In the genomic region with DNA sequence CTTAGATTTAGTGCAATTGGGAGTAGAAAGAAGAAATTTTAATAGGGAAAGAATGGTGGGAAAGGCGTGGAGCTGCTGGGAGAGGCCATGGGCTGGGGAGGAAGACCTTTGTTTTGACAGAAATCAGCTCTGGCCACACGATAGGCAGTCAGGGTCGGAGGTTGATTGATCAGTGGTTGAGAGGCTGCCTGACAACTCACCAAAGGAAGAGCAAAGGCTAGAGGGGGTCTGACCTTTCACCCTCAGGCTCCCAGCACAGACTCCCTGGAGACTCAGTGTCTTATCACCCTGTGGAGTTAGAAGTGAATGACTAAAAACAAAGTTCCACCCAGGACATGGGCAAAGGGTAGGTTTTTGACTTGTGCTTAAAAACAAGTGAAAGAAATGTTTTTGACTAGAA, we compare ENCODE assay signal across 1 cellular context.
TF ChIP-seq lines count a peak whose summit lies in the region.

No MANE protein-coding gene starts in this region.

TF ChIP-seq in GM23338, 12 proteins besides CTCF, POLR2A, EP300 and RAD21 (continued from another document):
- TF ChIP-seq, protein P1, sequence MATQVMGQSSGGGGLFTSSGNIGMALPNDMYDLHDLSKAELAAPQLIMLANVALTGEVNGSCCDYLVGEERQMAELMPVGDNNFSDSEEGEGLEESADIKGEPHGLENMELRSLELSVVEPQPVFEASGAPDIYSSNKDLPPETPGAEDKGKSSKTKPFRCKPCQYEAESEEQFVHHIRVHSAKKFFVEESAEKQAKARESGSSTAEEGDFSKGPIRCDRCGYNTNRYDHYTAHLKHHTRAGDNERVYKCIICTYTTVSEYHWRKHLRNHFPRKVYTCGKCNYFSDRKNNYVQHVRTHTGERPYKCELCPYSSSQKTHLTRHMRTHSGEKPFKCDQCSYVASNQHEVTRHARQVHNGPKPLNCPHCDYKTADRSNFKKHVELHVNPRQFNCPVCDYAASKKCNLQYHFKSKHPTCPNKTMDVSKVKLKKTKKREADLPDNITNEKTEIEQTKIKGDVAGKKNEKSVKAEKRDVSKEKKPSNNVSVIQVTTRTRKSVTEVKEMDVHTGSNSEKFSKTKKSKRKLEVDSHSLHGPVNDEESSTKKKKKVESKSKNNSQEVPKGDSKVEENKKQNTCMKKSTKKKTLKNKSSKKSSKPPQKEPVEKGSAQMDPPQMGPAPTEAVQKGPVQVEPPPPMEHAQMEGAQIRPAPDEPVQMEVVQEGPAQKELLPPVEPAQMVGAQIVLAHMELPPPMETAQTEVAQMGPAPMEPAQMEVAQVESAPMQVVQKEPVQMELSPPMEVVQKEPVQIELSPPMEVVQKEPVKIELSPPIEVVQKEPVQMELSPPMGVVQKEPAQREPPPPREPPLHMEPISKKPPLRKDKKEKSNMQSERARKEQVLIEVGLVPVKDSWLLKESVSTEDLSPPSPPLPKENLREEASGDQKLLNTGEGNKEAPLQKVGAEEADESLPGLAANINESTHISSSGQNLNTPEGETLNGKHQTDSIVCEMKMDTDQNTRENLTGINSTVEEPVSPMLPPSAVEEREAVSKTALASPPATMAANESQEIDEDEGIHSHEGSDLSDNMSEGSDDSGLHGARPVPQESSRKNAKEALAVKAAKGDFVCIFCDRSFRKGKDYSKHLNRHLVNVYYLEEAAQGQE (IDR thresholded peaks at IDR 0.05; ENCODE audit: unreplicated experiment): no peak
TF ChIP-seq in GM23338: peak in this region for 0.
